ENCODE assay signal across 8 cellular contexts in the genomic region with DNA sequence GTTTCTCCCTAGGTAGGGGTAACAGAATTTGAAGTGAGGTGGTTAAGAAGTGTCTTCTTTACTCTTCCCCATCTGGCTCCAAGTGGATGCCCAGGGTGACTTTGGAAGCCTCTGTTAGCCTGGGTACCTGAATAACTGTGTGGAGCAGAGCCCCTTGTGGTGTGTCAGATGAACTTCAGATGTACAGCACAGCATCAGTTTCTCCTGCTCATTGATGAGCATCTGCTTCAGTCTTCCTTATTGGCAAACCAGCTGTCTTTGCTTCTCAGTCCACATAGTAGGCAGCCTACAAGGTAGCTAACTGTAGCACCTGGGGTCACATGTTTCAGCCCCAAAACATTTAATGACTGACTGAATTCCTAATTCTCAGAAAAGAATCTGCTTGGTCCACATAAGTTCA. TPM values are rescaled to one million over a fixed set of nuclear protein-coding genes. Genes with fewer than 3 reads are reported as not detected.
DNase-seq lines count a peak whose midpoint lies in the region; ATAC-seq, FAIRE-seq and TF ChIP-seq lines count a peak whose summit lies in the region.

No MANE protein-coding gene starts in this region.

- no peak overlapping the region for H3K4me3 Mint-ChIP-seq in type B pancreatic cell

- no peaks in the 10 kb centered on the region for H3K9me3 Mint-ChIP-seq in type B pancreatic cell

- dilution Hi-C loops in endothelial cell of umbilical vein (cut with MboI; ENCODE audit: extremely low pct_ligation_motif_present, low sequenced_read_pairs) = no loop called here

- H2AFZ ChIP-seq in endothelial cell of umbilical vein (ENCODE audit: low read depth, low read length) = no peak overlapping the region

- no peak for DNase-seq in activated CD4-positive, CD25-positive, alpha-beta regulatory T cell treated with anti-CD3 and anti-CD28 coated beads, Interleukin-2, amount 50 U/mL, for 72 hours
- DNase-seq in H7 = peak; percentile 30
- DNase-seq in NCI-H748 (lab: John Stamatoyannopoulos, UW; ENCODE audit: unreplicated experiment) = peak; percentile 74
- DNase-seq in endothelial cell of umbilical vein (ENCODE audit: low read depth, low spot score) = peak; percentile 35
- no peak for DNase-seq in type B pancreatic cell (ENCODE audit: extremely low spot score, unreplicated experiment)
- no peak for DNase-seq in posterior cingulate gyrus
- no peak for DNase-seq in kidney

- peak; percentile 49 to 50 for TF ChIP-seq CTCF in endothelial cell of umbilical vein (IDR thresholded peaks at IDR 0.05; ENCODE audit: extremely low read depth in 1 of 2, insufficient read depth in 1 of 2, low read depth in 1 of 2, low read length in 2 of 2)
- peak; percentile 59 for TF ChIP-seq CTCF in type B pancreatic cell (conservative IDR thresholded peaks at IDR 0.05)
- no peak for TF ChIP-seq CTCF in kidney (IDR thresholded peaks at IDR 0.05; ENCODE audit: borderline replicate concordance, extremely low read depth, insufficient read depth)

- no peak overlapping the region for H3K27ac Mint-ChIP-seq in type B pancreatic cell

- no peaks in the 10 kb centered on the region for H3K36me3 Mint-ChIP-seq in type B pancreatic cell

- no peak for TF ChIP-seq POLR2A in endothelial cell of umbilical vein (IDR thresholded peaks at IDR 0.05; ENCODE audit: low read depth, low read length)

- H3K4me1 ChIP-seq in endothelial cell of umbilical vein (ENCODE audit: control insufficient read depth, extremely low read depth, insufficient read depth, low read length) = no peaks in the 10 kb centered on the region
- H3K4me1 ChIP-seq in kidney (ENCODE audit: control insufficient read depth in 1 of 2, insufficient read depth in 1 of 2, low read depth in 1 of 2, low read length in 2 of 2) = no peaks in the 10 kb centered on the region

- H3K4me3 ChIP-seq in H7 (ENCODE audit: insufficient read depth, low read depth, low read length) = no peak overlapping the region
- no peak overlapping the region for H3K4me3 ChIP-seq in endothelial cell of umbilical vein (replicated peaks in 1 of 3; ENCODE audit: insufficient read depth in 1 of 3, low read depth in 1 of 3, low read length in 3 of 3)
- no peak overlapping the region for H3K4me3 ChIP-seq in kidney (ENCODE audit: low read length in 2 of 2)

- no peak overlapping the region for H3K9ac ChIP-seq in endothelial cell of umbilical vein (replicated peaks; ENCODE audit: extremely low read depth, insufficient read depth, low read length)
- no peak overlapping the region for H3K9ac ChIP-seq in kidney (ENCODE audit: low read length in 2 of 2)

- CTCF ChIA-PET in endothelial cell of umbilical vein (lab: Charles Lee) = interaction anchor here (0.7 to 1.8 kb wide), 15 partner anchors 9 to 214 kb away, joined by 3 to 6 read pairs (median 3); no protein-coding TSS in a partner anchor

- no peaks in the 10 kb centered on the region; the same call in 1 of the 2 replicates for H3K27me3 ChIP-seq in H7 (ENCODE audit: control insufficient read depth, insufficient read depth, low read length)
- no peaks in the 10 kb centered on the region for H3K27me3 ChIP-seq in endothelial cell of umbilical vein (ENCODE audit: control insufficient read depth in 2 of 2, insufficient read depth in 2 of 2, low read length in 2 of 2)

- no peaks in the 10 kb centered on the region for H3K9me1 ChIP-seq in endothelial cell of umbilical vein (replicated peaks; ENCODE audit: control insufficient read depth, extremely low read depth, insufficient read depth, low read length)

- H3K27me3 Mint-ChIP-seq in type B pancreatic cell = peaks cover 5% of the 10 kb centered on the region

- peak; percentile 57 for FAIRE-seq in endothelial cell of umbilical vein (lab: Jason Lieb, UNC)
- FAIRE-seq in kidney (lab: Jason Lieb, UNC) = no peak

- peak; percentile 30 to 36 for ATAC-seq in activated CD4-positive, CD25-positive, alpha-beta regulatory T cell treated with anti-CD3 and anti-CD28 coated beads, Interleukin-2, amount 50 U/mL, for 24 hours

- H3K36me3 ChIP-seq in H7 (replicated peaks; ENCODE audit: control insufficient read depth, insufficient read depth, low read length) = no peaks in the 10 kb centered on the region
- H3K36me3 ChIP-seq in endothelial cell of umbilical vein (ENCODE audit: control insufficient read depth in 2 of 2, extremely low read depth in 1 of 2, insufficient read depth in 2 of 2, low read length in 2 of 2) = no peaks in the 10 kb centered on the region
- no peaks in the 10 kb centered on the region for H3K36me3 ChIP-seq in kidney (ENCODE audit: control insufficient read depth in 1 of 2, insufficient read depth in 2 of 2, low read length in 2 of 2)

- H3K79me2 ChIP-seq in endothelial cell of umbilical vein (ENCODE audit: control insufficient read depth, insufficient read depth, low read length) = no peaks in the 10 kb centered on the region

- H3K4me1 Mint-ChIP-seq in type B pancreatic cell (ENCODE audit: unreplicated experiment) = no peaks in the 10 kb centered on the region

- H3K27ac ChIP-seq in endothelial cell of umbilical vein (ENCODE audit: insufficient read depth, low read depth, low read length) (no peak overlapping the region), kidney (ENCODE audit: low read depth in 2 of 2, low read length in 2 of 2) (no peak overlapping the region)

- intact Hi-C loops in endothelial cell of umbilical vein (cut with micrococcal nuclease) = loop anchor here (2.0 kb wide), 1 partner anchor 57 kb away; the partner anchor contains the start of gene ATP8B1
- intact Hi-C loops in posterior cingulate gyrus (cut with DNase I) = no loop called here
- intact Hi-C loops in kidney (cut with DNase I) = no loop called here

- POLR2A ChIA-PET in endothelial cell of umbilical vein (lab: Charles Lee) = no interaction called here

- H3K4me2 ChIP-seq in endothelial cell of umbilical vein (ENCODE audit: insufficient read depth, low read length) = no peak overlapping the region

- no TSS peak for BruUV-seq in endothelial cell of umbilical vein (replicated peaks; lab: Mats Ljungman, UMichigan)

- no peaks in the 10 kb centered on the region for H3K9me3 ChIP-seq in endothelial cell of umbilical vein (replicated peaks; ENCODE audit: control insufficient read depth, insufficient read depth, low read length)
- H3K9me3 ChIP-seq in kidney (ENCODE audit: control insufficient read depth in 1 of 2, low read length in 2 of 2) = no peaks in the 10 kb centered on the region

- H4K20me1 ChIP-seq in endothelial cell of umbilical vein (replicated peaks; ENCODE audit: control insufficient read depth, extremely low read depth, insufficient read depth, low read length) = no peaks in the 10 kb centered on the region

TF ChIP-seq in endothelial cell of umbilical vein, 7 proteins besides CTCF, POLR2A, EP300 and RAD21:
- TF ChIP-seq MAX (IDR thresholded peaks at IDR 0.05; ENCODE audit: insufficient read depth, insufficient read length) (no peak), FOS (IDR thresholded peaks at IDR 0.05; ENCODE audit: borderline replicate concordance, insufficient read depth, low read length) (no peak), MYC (IDR thresholded peaks at IDR 0.05; ENCODE audit: low read depth, low read length) (no peak), GATA2 (IDR thresholded peaks at IDR 0.05; ENCODE audit: insufficient read depth, insufficient read length, low read depth, low read length) (no peak), POLR2AphosphoS5 (IDR thresholded peaks at IDR 0.05; ENCODE audit: insufficient read depth, low read depth, low read length) (no peak), EZH2 (IDR thresholded peaks at IDR 0.05; ENCODE audit: borderline replicate concordance, low read depth, low read length, severe bottlenecking) (no peak), JUN (IDR thresholded peaks at IDR 0.05; ENCODE audit: borderline replicate concordance, insufficient read depth, insufficient read length, low read depth) (no peak)

RNA-seq across cellular contexts. Expression of gene ATP8B1, which starts 56.2 kb away (rescaled TPM):
- 1.4 and 2.4 TPM in 2 replicates for total RNA-seq in H7 (2014; rRNA removed; shearing (Covaris generic))
- total RNA-seq in endothelial cell of umbilical vein (86.5 and 100 TPM in 2 replicates), type B pancreatic cell (ENCODE audit: low replicate concordance) (21.7 and 52.9 TPM in 2 replicates), kidney (40.8 TPM)
- polyA plus RNA-seq in endothelial cell of umbilical vein (42.7 and 49.3 TPM in 2 replicates), kidney (ENCODE audit: insufficient read depth, low read depth, low replicate concordance) (5.2 TPM)
- 32.7 and 33.4 TPM in 2 replicates for polyA plus RNA-seq in endothelial cell of umbilical vein (2011; cell fraction: cytosol; rRNA removed)
- polyA plus RNA-seq in endothelial cell of umbilical vein (2011; cell fraction: nucleus; rRNA removed) = 82.2 and 90.1 TPM in 2 replicates
- polyA plus RNA-seq in endothelial cell of umbilical vein (2012) = 17.7 and 27.5 TPM in 2 replicates
- 164 and 167 TPM in 2 replicates for polyA minus RNA-seq in endothelial cell of umbilical vein
- polyA minus RNA-seq in endothelial cell of umbilical vein (2011; cell fraction: cytosol; rRNA and poly(A)+ RNA removed) = 0.72 TPM
- 135 and 183 TPM in 2 replicates for polyA minus RNA-seq in endothelial cell of umbilical vein (2011; cell fraction: nucleus; rRNA and poly(A)+ RNA removed)

Comparison
In these comparisons a context has a peak if more than half of its experiments do, and no peak if none do; other contexts are left out.
1. DNase-seq: peak in H7 (single experiment), NCI-H748 (single experiment) and endothelial cell of umbilical vein (single experiment); none in activated CD4-positive, CD25-positive, alpha-beta regulatory T cell treated with anti-CD3 and anti-CD28 coated beads, Interleukin-2, amount 50 U/mL, for 72 hours (single experiment), type B pancreatic cell (single experiment), posterior cingulate gyrus (0 of 10) and kidney (single experiment).